9 cellular contexts compared by ENCODE assay signal in the genomic region with DNA sequence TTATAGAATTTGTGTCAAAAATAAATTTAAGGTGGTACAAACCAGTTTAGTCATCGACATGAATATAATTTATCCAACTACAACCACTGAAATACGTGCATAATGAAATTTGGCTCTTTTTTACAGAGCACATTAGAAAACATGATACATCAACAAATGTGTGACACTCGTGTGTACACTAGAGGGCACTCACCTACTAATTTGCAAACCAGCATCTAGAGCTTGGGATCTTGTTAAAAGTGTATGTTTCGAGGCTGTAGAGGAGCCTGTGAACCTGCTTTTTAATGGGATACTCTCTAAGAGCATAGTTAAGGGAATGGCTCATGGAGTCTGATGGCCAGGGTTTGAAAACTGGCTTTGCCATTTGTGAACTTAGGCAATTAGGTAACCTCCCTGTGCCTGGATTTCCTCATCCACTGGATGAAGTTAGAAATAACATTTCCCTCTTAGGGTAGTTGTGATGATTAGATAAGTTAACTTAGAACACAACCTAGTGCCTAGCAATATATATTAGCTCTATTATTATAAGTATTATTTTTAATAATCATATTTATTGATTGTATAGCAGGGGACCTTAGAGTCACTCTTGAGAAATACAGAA. TPM values are rescaled to one million over a fixed set of nuclear protein-coding genes. Genes with fewer than 3 reads are reported as not detected.
DNase-seq lines count a peak whose midpoint lies in the region; ATAC-seq, FAIRE-seq and TF ChIP-seq lines count a peak whose summit lies in the region.
"Had no signal": no experiment of that assay in that cellular context is flagged by ENCODE, and none has a peak within 500 bp of the region (broad histone marks: within the 10 kb centered on the region; RNA-seq: fewer than 3 reads in every experiment).

No MANE protein-coding gene starts in this region.

- H3K4me2 ChIP-seq in K562 (ENCODE audit: insufficient read depth, low read length), result no peak overlapping the region

- ATAC-seq in GM19351 (IDR thresholded peaks at IDR 0.05; ENCODE audit: unreplicated experiment) (peak; percentile 68), HG03196 (IDR thresholded peaks at IDR 0.05; ENCODE audit: unreplicated experiment) (peak; percentile 62), K562 (peak; percentile 90)

- POLR2A ChIA-PET in K562 (lab: Yijun Ruan, JAX), result interaction anchor here (0.7 to 1.2 kb wide), 3 partner anchors 11 to 94 kb away, joined by 3 to 4 read pairs (median 3); no protein-coding TSS in a partner anchor

- no peaks in the 10 kb centered on the region for H3K9me1 ChIP-seq in K562 (ENCODE audit: control insufficient read depth, insufficient read depth, low read length)

- no peak overlapping the region for H2AFZ ChIP-seq in K562 (ENCODE audit: low read depth, low read length)

- TF ChIP-seq CTCF in K562 (IDR thresholded peaks at IDR 0.05 in 2 of 3, conservative IDR thresholded peaks at IDR 0.05 in 1 of 3; ENCODE audit: insufficient read depth in 2 of 3, low read depth in 1 of 3, low read length in 3 of 3), result peak; percentile 51 to 72 (median 59)

- H3K27ac ChIP-seq in K562 (ENCODE audit: extremely low read depth, low read depth, low read length), result no peak overlapping the region

- BruUV-seq in K562 (replicated peaks; lab: Mats Ljungman, UMichigan), result no TSS peak

- TF ChIP-seq RAD21 in K562 (CRISPR knock-in tag; conservative IDR thresholded peaks at IDR 0.05 in 1 of 2, IDR thresholded peaks at IDR 0.05 in 1 of 2), result peak; percentile 66 to 82

- no peaks in the 10 kb centered on the region for H3K27me3 ChIP-seq in K562 (ENCODE audit: control insufficient read depth in 2 of 2, insufficient read depth in 2 of 2, low read length in 2 of 2)

- FAIRE-seq in K562 (lab: Jason Lieb, UNC), result peak; percentile 87
- FAIRE-seq: colon had no signal

- H3K36me3 ChIP-seq in K562 (ENCODE audit: control insufficient read depth, insufficient read depth, low read length), result no peaks in the 10 kb centered on the region

- TF ChIP-seq EP300 in K562 (IDR thresholded peaks at IDR 0.05; ENCODE audit: low read length), result no peak

- H3K79me2 ChIP-seq in K562 (ENCODE audit: control insufficient read depth, insufficient read depth, low read length), result no peaks in the 10 kb centered on the region

- in situ Hi-C loops in K562 (cut with MboI), result loop anchor here (5.0 kb wide), 1 partner anchor 210 kb away; no protein-coding TSS in a partner anchor

- H3K9ac ChIP-seq in K562 (ENCODE audit: insufficient read depth in 1 of 2, low read depth in 2 of 2, low read length in 2 of 2), result no peak overlapping the region

- CTCF ChIA-PET in K562 (lab: Yijun Ruan, JAX; ENCODE audit: low intra/inter-chr PET ratio), result interaction anchor here (1.1 to 2.1 kb wide), 2 partner anchors 210 to 392 kb away, joined by 4 to 15 read pairs; no protein-coding TSS in a partner anchor

- intact Hi-C loops in K562 (cut with micrococcal nuclease), result loop anchor here (1.0 to 2.0 kb wide), 2 partner anchors 210 to 393 kb away; no protein-coding TSS in a partner anchor

- no peak overlapping the region for H3K4me3 ChIP-seq in K562

- DNase-seq in NCI-H510A treated with DMSO at 0.1 percent for 48 hours (lab: John Stamatoyannopoulos, UW) (peak; percentile 45), NCI-H510A (lab: John Stamatoyannopoulos, UW) (no peak), NCI-H524 (lab: John Stamatoyannopoulos, UW) (peak; percentile 48 to 80), K562 (ENCODE audit: extremely low read depth in 1 of 4, low spot score in 3 of 4) (peak; percentile 22 to 57 (median 38)), inferior parietal cortex (ENCODE audit: extremely low spot score) (peak; percentile 78), superior temporal gyrus (ENCODE audit: extremely low spot score) (peak; percentile 89)

- H4K20me1 ChIP-seq in K562 (replicated peaks; ENCODE audit: control insufficient read depth, insufficient read depth, low read length), result no peaks in the 10 kb centered on the region

- no peak for TF ChIP-seq POLR2A in K562 (conservative IDR thresholded peaks at IDR 0.05)

- 11% methylated on average over 4 of the region's 4 CpGs for WGBS in K562 (ENCODE audit: insufficient coverage, low coverage, missing lambda C conversion rate)

- peaks cover 0 to 1% of the 10 kb centered on the region in 2 experiments; a peak in 2 of 5 replicates for H3K4me1 ChIP-seq in K562 (replicated peaks in 1 of 2; ENCODE audit: control insufficient read depth in 2 of 2, insufficient read depth in 2 of 2, low read length in 2 of 2)

- no peaks in the 10 kb centered on the region; the same call in 1 of the 2 replicates for H3K9me3 ChIP-seq in K562 (replicated peaks; ENCODE audit: control insufficient read depth, insufficient read depth, low read depth, low read length)

TF ChIP-seq in K562, 482 proteins besides CTCF, POLR2A, EP300 and RAD21:
- peak; percentile 45; the same call in 1 of the 2 replicates for TF ChIP-seq SMC3 (conservative IDR thresholded peaks at IDR 0.05; ENCODE audit: insufficient read depth, low read depth, low read length)
- no peak for TF ChIP-seq FOXK2 (conservative IDR thresholded peaks at IDR 0.05 in 1 of 2, IDR thresholded peaks at IDR 0.05 in 1 of 2; ENCODE audit: low read depth in 2 of 2)

RNA-seq across cellular contexts. Expression of gene CPOX, which starts 8.8 kb away (rescaled TPM):
- 66.8 and 112 TPM in 2 replicates for total RNA-seq in K562 (2011; cell fraction: chromatin; rRNA removed; ENCODE audit: low replicate concordance)
- 37.4 and 46.7 TPM in 2 replicates for total RNA-seq in K562 (2011; cell fraction: nucleolus; rRNA removed)
- 59.3 and 65.6 TPM in 2 replicates for total RNA-seq in K562 (2011; cell fraction: nucleoplasm; rRNA removed)
- 42.4 and 43.8 TPM in 2 replicates for total RNA-seq in K562 (2014; rRNA removed)
- 24.8 and 28.4 TPM in 2 replicates for total RNA-seq in K562 (2014; rRNA removed; fragmentation: Illumina TruSeq; extraction: Trizol)
- total RNA-seq in K562 (2015; rRNA removed; fragmentation: Illumina TruSeq; extraction: Trizol), result 17.7 and 18.9 TPM in 2 replicates
- total RNA-seq in K562 (2021), result 28.4 and 31.4 TPM in 2 replicates
- 76.7 and 82.1 TPM in 2 replicates for polyA plus RNA-seq in K562 (2011; rRNA removed)
- 46.4 and 49.0 TPM in 2 replicates for polyA plus RNA-seq in K562 (2011; cell fraction: cytosol; rRNA removed)
- 122 and 125 TPM in 2 replicates for polyA plus RNA-seq in K562 (2011; cell fraction: nucleus; rRNA removed)
- polyA plus RNA-seq in K562 (2012), result 31.4 and 34.0 TPM in 2 replicates
- polyA plus RNA-seq in K562 (2014; fragmentation: Illumina TruSeq; extraction: Trizol), result 20.7 and 25.7 TPM in 2 replicates
- polyA plus RNA-seq in K562 (2014; fragmentation: Nextera tagmentation; extraction: Ambion mirVana), result 10 to 100 TPM; 14.6 to 17.4 TPM
- polyA plus RNA-seq in K562 (2014; rRNA removed), result 23.0 and 28.6 TPM in 2 replicates
- 54.0 and 58.4 TPM in 2 replicates for polyA minus RNA-seq in K562 (2011; rRNA and poly(A)+ RNA removed)
- 27.6 and 36.0 TPM in 2 replicates for polyA minus RNA-seq in K562 (2011; cell fraction: cytosol; rRNA and poly(A)+ RNA removed)
- 38.9 and 49.3 TPM in 2 replicates for polyA minus RNA-seq in K562 (2011; cell fraction: nucleus; rRNA and poly(A)+ RNA removed)
